ENCODE assay signal across 1 cellular context in the genomic region with DNA sequence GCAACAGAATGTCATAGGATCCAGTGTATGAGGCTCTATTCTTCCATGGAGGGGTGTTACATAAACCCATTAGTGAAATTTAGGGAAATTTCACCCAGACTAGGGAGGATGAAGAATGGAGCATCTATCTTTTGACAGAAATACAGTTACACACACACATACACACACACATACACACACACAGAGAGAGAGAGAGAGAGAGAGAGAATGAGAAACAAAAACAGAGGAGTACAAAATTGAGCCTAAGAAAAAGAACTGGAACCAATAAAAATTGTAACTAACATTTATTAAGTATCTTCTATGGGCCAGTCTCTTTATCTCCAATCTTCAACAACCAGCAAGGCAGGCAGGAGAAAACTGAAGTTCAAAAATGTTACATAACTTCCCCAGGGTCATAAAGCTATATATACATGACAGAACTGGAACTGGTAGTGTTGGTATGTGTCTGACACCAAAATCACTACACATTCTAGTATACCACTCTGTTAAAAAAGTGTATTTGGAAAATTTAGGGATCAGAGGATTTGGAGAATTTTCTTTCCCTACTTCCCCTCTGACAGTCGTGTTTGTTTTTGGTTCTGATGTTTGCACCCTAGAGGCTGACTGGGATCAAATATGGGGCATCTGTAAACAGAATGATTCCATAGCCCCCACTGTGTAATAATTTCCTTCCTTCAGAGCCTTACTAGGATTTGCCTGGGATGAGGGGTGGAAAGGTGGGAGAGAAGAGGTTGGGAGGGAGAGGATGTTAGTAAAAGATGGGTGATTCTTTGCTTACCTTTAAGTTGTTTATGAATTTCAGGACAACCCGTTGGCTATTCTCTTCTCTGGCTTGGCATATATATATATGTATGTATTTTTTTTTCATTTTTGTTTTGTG.
TF ChIP-seq lines count a peak whose summit lies in the region.

No MANE protein-coding gene starts in this region.

TF ChIP-seq in K562, 482 proteins besides CTCF, POLR2A, EP300 and RAD21 (continued from another document):
- TF ChIP-seq, protein P1, sequence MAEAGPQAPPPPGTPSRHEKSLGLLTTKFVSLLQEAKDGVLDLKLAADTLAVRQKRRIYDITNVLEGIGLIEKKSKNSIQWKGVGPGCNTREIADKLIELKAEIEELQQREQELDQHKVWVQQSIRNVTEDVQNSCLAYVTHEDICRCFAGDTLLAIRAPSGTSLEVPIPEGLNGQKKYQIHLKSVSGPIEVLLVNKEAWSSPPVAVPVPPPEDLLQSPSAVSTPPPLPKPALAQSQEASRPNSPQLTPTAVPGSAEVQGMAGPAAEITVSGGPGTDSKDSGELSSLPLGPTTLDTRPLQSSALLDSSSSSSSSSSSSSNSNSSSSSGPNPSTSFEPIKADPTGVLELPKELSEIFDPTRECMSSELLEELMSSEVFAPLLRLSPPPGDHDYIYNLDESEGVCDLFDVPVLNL (CRISPR knock-in tag; IDR thresholded peaks at IDR 0.05; ENCODE audit: low read depth): no peak
- TF ChIP-seq SPI1 (IDR thresholded peaks at IDR 0.05; ENCODE audit: borderline replicate concordance, low read depth, low read length): 0 out of 2 replicates have a peak, but pooled peaks have one; percentile 6
- TF ChIP-seq SETDB1 (IDR thresholded peaks at IDR 0.05; ENCODE audit: low read length): no peak
- TF ChIP-seq, protein P2, sequence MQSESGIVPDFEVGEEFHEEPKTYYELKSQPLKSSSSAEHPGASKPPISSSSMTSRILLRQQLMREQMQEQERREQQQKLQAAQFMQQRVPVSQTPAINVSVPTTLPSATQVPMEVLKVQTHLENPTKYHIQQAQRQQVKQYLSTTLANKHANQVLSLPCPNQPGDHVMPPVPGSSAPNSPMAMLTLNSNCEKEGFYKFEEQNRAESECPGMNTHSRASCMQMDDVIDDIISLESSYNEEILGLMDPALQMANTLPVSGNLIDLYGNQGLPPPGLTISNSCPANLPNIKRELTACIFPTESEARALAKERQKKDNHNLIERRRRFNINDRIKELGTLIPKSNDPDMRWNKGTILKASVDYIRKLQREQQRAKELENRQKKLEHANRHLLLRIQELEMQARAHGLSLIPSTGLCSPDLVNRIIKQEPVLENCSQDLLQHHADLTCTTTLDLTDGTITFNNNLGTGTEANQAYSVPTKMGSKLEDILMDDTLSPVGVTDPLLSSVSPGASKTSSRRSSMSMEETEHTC (IDR thresholded peaks at IDR 0.05): no peak
- no peak for TF ChIP-seq XRCC5 (IDR thresholded peaks at IDR 0.05; ENCODE audit: low read depth, low read length)
- 0 out of 2 replicates have a peak, but pooled peaks have one; percentile 19 for TF ChIP-seq ZNF561 (CRISPR knock-in tag; conservative IDR thresholded peaks at IDR 0.05)
- TF ChIP-seq NR3C1 (CRISPR knock-in tag; IDR thresholded peaks at IDR 0.05): no peak
- TF ChIP-seq, protein P3, sequence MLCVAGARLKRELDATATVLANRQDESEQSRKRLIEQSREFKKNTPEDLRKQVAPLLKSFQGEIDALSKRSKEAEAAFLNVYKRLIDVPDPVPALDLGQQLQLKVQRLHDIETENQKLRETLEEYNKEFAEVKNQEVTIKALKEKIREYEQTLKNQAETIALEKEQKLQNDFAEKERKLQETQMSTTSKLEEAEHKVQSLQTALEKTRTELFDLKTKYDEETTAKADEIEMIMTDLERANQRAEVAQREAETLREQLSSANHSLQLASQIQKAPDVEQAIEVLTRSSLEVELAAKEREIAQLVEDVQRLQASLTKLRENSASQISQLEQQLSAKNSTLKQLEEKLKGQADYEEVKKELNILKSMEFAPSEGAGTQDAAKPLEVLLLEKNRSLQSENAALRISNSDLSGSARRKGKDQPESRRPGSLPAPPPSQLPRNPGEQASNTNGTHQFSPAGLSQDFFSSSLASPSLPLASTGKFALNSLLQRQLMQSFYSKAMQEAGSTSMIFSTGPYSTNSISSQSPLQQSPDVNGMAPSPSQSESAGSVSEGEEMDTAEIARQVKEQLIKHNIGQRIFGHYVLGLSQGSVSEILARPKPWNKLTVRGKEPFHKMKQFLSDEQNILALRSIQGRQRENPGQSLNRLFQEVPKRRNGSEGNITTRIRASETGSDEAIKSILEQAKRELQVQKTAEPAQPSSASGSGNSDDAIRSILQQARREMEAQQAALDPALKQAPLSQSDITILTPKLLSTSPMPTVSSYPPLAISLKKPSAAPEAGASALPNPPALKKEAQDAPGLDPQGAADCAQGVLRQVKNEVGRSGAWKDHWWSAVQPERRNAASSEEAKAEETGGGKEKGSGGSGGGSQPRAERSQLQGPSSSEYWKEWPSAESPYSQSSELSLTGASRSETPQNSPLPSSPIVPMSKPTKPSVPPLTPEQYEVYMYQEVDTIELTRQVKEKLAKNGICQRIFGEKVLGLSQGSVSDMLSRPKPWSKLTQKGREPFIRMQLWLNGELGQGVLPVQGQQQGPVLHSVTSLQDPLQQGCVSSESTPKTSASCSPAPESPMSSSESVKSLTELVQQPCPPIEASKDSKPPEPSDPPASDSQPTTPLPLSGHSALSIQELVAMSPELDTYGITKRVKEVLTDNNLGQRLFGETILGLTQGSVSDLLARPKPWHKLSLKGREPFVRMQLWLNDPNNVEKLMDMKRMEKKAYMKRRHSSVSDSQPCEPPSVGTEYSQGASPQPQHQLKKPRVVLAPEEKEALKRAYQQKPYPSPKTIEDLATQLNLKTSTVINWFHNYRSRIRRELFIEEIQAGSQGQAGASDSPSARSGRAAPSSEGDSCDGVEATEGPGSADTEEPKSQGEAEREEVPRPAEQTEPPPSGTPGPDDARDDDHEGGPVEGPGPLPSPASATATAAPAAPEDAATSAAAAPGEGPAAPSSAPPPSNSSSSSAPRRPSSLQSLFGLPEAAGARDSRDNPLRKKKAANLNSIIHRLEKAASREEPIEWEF (CRISPR knock-in tag; IDR thresholded peaks at IDR 0.05): no peak
- TF ChIP-seq STAT5A (IDR thresholded peaks at IDR 0.05; ENCODE audit: borderline replicate concordance, low read length): no peak
- TF ChIP-seq ADNP (tag; IDR thresholded peaks at IDR 0.05): no peak
- no peak for TF ChIP-seq MYBL2 (IDR thresholded peaks at IDR 0.05; ENCODE audit: low read depth)
- no peak for TF ChIP-seq MYBL2 (CRISPR knock-in tag; IDR thresholded peaks at IDR 0.05; ENCODE audit: borderline replicate concordance)
- TF ChIP-seq PURB (CRISPR knock-in tag; IDR thresholded peaks at IDR 0.05; ENCODE audit: low read depth): no peak
- TF ChIP-seq ETV1 (tag; conservative IDR thresholded peaks at IDR 0.05; ENCODE audit: low read depth): no peak
- no peak for TF ChIP-seq ZNF583 (CRISPR knock-in tag; IDR thresholded peaks at IDR 0.05)
- TF ChIP-seq ZNF77 (CRISPR knock-in tag; IDR thresholded peaks at IDR 0.05): no peak
- TF ChIP-seq CEBPB (tag; IDR thresholded peaks at IDR 0.05): peak; percentile 63
- TF ChIP-seq EGR1 (conservative IDR thresholded peaks at IDR 0.05): no peak
- no peak for TF ChIP-seq ZEB2 (IDR thresholded peaks at IDR 0.05)
- TF ChIP-seq, protein P4, sequence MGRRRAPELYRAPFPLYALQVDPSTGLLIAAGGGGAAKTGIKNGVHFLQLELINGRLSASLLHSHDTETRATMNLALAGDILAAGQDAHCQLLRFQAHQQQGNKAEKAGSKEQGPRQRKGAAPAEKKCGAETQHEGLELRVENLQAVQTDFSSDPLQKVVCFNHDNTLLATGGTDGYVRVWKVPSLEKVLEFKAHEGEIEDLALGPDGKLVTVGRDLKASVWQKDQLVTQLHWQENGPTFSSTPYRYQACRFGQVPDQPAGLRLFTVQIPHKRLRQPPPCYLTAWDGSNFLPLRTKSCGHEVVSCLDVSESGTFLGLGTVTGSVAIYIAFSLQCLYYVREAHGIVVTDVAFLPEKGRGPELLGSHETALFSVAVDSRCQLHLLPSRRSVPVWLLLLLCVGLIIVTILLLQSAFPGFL (CRISPR knock-in tag; IDR thresholded peaks at IDR 0.05): no peak
- no peak for TF ChIP-seq TAF9B (IDR thresholded peaks at IDR 0.05; ENCODE audit: partially characterized antibody)
- TF ChIP-seq SOX6 (IDR thresholded peaks at IDR 0.05): no peak
- no peak for TF ChIP-seq SAFB2 (IDR thresholded peaks at IDR 0.05; ENCODE audit: borderline replicate concordance, low read depth, low read length, severe bottlenecking)
- no peak for TF ChIP-seq DPF2 (IDR thresholded peaks at IDR 0.05)
- TF ChIP-seq CCAR2 (IDR thresholded peaks at IDR 0.05; ENCODE audit: low read depth, low read length): no peak
- peak in 1 of 2 experiments; percentile 9; a peak in 2 of 4 replicates for TF ChIP-seq KDM1A (IDR thresholded peaks at IDR 0.05)
- TF ChIP-seq, protein P5, sequence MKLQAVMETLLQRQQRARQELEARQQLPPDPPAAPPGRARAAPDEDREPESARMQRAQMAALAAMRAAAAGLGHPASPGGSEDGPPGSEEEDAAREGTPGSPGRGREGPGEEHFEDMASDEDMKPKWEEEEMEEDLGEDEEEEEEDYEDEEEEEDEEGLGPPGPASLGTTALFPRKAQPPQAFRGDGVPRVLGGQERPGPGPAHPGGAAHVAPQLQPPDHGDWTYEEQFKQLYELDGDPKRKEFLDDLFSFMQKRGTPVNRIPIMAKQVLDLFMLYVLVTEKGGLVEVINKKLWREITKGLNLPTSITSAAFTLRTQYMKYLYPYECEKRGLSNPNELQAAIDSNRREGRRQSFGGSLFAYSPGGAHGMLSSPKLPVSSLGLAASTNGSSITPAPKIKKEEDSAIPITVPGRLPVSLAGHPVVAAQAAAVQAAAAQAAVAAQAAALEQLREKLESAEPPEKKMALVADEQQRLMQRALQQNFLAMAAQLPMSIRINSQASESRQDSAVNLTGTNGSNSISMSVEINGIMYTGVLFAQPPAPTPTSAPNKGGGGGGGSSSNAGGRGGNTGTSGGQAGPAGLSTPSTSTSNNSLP (IDR thresholded peaks at IDR 0.05; ENCODE audit: borderline replicate concordance, low read depth, low read length): no peak
- no peak for TF ChIP-seq ETV5 (CRISPR knock-in tag; IDR thresholded peaks at IDR 0.05; ENCODE audit: low read depth)
- no peak for TF ChIP-seq ETS2 (tag; IDR thresholded peaks at IDR 0.05; ENCODE audit: borderline replicate concordance, poor library complexity, severe bottlenecking)
- TF ChIP-seq LCOR (CRISPR knock-in tag; IDR thresholded peaks at IDR 0.05): 0 out of 2 replicates have a peak, but pooled peaks have one; percentile 3
- TF ChIP-seq, protein P6, sequence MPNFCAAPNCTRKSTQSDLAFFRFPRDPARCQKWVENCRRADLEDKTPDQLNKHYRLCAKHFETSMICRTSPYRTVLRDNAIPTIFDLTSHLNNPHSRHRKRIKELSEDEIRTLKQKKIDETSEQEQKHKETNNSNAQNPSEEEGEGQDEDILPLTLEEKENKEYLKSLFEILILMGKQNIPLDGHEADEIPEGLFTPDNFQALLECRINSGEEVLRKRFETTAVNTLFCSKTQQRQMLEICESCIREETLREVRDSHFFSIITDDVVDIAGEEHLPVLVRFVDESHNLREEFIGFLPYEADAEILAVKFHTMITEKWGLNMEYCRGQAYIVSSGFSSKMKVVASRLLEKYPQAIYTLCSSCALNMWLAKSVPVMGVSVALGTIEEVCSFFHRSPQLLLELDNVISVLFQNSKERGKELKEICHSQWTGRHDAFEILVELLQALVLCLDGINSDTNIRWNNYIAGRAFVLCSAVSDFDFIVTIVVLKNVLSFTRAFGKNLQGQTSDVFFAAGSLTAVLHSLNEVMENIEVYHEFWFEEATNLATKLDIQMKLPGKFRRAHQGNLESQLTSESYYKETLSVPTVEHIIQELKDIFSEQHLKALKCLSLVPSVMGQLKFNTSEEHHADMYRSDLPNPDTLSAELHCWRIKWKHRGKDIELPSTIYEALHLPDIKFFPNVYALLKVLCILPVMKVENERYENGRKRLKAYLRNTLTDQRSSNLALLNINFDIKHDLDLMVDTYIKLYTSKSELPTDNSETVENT (CRISPR knock-in tag; IDR thresholded peaks at IDR 0.05): no peak
- TF ChIP-seq ZNF165 (CRISPR knock-in tag; IDR thresholded peaks at IDR 0.05; ENCODE audit: borderline replicate concordance): no peak
- TF ChIP-seq, protein P7, sequence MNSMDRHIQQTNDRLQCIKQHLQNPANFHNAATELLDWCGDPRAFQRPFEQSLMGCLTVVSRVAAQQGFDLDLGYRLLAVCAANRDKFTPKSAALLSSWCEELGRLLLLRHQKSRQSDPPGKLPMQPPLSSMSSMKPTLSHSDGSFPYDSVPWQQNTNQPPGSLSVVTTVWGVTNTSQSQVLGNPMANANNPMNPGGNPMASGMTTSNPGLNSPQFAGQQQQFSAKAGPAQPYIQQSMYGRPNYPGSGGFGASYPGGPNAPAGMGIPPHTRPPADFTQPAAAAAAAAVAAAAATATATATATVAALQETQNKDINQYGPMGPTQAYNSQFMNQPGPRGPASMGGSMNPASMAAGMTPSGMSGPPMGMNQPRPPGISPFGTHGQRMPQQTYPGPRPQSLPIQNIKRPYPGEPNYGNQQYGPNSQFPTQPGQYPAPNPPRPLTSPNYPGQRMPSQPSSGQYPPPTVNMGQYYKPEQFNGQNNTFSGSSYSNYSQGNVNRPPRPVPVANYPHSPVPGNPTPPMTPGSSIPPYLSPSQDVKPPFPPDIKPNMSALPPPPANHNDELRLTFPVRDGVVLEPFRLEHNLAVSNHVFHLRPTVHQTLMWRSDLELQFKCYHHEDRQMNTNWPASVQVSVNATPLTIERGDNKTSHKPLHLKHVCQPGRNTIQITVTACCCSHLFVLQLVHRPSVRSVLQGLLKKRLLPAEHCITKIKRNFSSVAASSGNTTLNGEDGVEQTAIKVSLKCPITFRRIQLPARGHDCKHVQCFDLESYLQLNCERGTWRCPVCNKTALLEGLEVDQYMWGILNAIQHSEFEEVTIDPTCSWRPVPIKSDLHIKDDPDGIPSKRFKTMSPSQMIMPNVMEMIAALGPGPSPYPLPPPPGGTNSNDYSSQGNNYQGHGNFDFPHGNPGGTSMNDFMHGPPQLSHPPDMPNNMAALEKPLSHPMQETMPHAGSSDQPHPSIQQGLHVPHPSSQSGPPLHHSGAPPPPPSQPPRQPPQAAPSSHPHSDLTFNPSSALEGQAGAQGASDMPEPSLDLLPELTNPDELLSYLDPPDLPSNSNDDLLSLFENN (IDR thresholded peaks at IDR 0.05; ENCODE audit: low read depth in 2 of 2, low read length in 2 of 2): no peak
- no peak for TF ChIP-seq TCF7 (IDR thresholded peaks at IDR 0.05; ENCODE audit: borderline replicate concordance)
- 0 out of 2 replicates have a peak, but pooled peaks have one; percentile 16 for TF ChIP-seq HDAC2 (IDR thresholded peaks at IDR 0.05)
- TF ChIP-seq KLF13 (tag; IDR thresholded peaks at IDR 0.05; ENCODE audit: borderline replicate concordance, low read depth): no peak
- no peak for TF ChIP-seq RBM39 (optimal IDR thresholded peaks at IDR 0.05; ENCODE audit: low read depth, low read length)
- no peak for TF ChIP-seq ZNF175 (CRISPR knock-in tag; IDR thresholded peaks at IDR 0.05; ENCODE audit: low read depth)
- no peak for TF ChIP-seq FOXJ3 (CRISPR knock-in tag; IDR thresholded peaks at IDR 0.05)
- TF ChIP-seq ZFX (CRISPR knock-in tag; IDR thresholded peaks at IDR 0.05): no peak
- TF ChIP-seq, protein P8, sequence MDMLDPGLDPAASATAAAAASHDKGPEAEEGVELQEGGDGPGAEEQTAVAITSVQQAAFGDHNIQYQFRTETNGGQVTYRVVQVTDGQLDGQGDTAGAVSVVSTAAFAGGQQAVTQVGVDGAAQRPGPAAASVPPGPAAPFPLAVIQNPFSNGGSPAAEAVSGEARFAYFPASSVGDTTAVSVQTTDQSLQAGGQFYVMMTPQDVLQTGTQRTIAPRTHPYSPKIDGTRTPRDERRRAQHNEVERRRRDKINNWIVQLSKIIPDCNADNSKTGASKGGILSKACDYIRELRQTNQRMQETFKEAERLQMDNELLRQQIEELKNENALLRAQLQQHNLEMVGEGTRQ (CRISPR knock-in tag; IDR thresholded peaks at IDR 0.05): no peak
- TF ChIP-seq CBX2 (IDR thresholded peaks at IDR 0.05; ENCODE audit: insufficient read depth, low read length, poor library complexity, severe bottlenecking): no peak
- no peak for TF ChIP-seq CXXC5 (CRISPR knock-in tag; IDR thresholded peaks at IDR 0.05)
- no peak for TF ChIP-seq CREM (IDR thresholded peaks at IDR 0.05; ENCODE audit: low read depth)
- TF ChIP-seq KDM2B (CRISPR knock-in tag; IDR thresholded peaks at IDR 0.05): no peak
- no peak for TF ChIP-seq ZNF76 (CRISPR knock-in tag; IDR thresholded peaks at IDR 0.05; ENCODE audit: borderline replicate concordance)
- no peak for TF ChIP-seq ZNF668 (CRISPR knock-in tag; IDR thresholded peaks at IDR 0.05)
- TF ChIP-seq NCOR1 (IDR thresholded peaks at IDR 0.05): 0 out of 2 replicates have a peak, but pooled peaks have one; percentile 7
TF ChIP-seq in K562: peak in this region for 16.
